ENCODE assay signal across 11 cellular contexts in genomic region chr20:58458342-58459057, GRCh38. TPM values are rescaled to one million over a fixed set of nuclear protein-coding genes. Genes with fewer than 3 reads are reported as not detected.
DNase-seq lines count a peak whose midpoint lies in the region; ATAC-seq, FAIRE-seq and TF ChIP-seq lines count a peak whose summit lies in the region.
"Had no signal": no experiment of that assay in that cellular context is flagged by ENCODE, and none has a peak within 500 bp of the region (broad histone marks: within the 10 kb centered on the region; RNA-seq: fewer than 3 reads in every experiment).

No MANE protein-coding gene starts in this region.

- CTCF ChIA-PET in activated CD8-positive, alpha-beta memory T cell treated with anti-CD3 and anti-CD28 coated beads, Interleukin-2, amount 10 ng/mL, durations not matched to agents 7 days and 5 days (lab: Charles Lee): interaction anchor here (1.2 kb wide), 1 partner anchor 23 kb away, joined by 3 read pairs; no protein-coding TSS in a partner anchor

- no peak overlapping the region for H3K4me3 Mint-ChIP-seq in astrocyte (ENCODE audit: unreplicated experiment)
- H3K4me3 Mint-ChIP-seq in activated CD8-positive, alpha-beta memory T cell treated with anti-CD3 and anti-CD28 coated beads, Interleukin-2, amount 10 ng/mL, durations not matched to agents 7 days and 5 days: no peak overlapping the region

- ATAC-seq in GM19438 (IDR thresholded peaks at IDR 0.05; ENCODE audit: low read depth, unreplicated experiment) (peak; percentile 94), HG03108 (IDR thresholded peaks at IDR 0.05; ENCODE audit: unreplicated experiment) (peak; percentile 97)
- no peak for ATAC-seq in activated CD8-positive, alpha-beta memory T cell treated with anti-CD3 and anti-CD28 coated beads, Interleukin-2, amount 10 ng/mL, durations not matched to agents 7 days and 5 days
- ATAC-seq: body of pancreas had no signal

- H3K4me1 ChIP-seq in astrocyte (ENCODE audit: insufficient read depth, low read length): peaks cover 28% of the 10 kb centered on the region
- H3K4me1 ChIP-seq: body of pancreas had no signal

- no peak overlapping the region for H3K9ac ChIP-seq in astrocyte (ENCODE audit: low read length)

- no peaks in the 10 kb centered on the region for H3K79me2 ChIP-seq in astrocyte (ENCODE audit: insufficient read depth, low read length)

- no peak overlapping the region for H3K4me2 ChIP-seq in astrocyte (ENCODE audit: low read length)

- H3K27ac ChIP-seq in astrocyte (ENCODE audit: low read depth, low read length): peak overlapping the region; percentile 60
- H3K27ac ChIP-seq: body of pancreas, thoracic aorta had no signal

- H4K20me1 ChIP-seq in astrocyte (ENCODE audit: insufficient read depth, low read length): no peaks in the 10 kb centered on the region

- H3K27me3 ChIP-seq in astrocyte (ENCODE audit: insufficient read depth, low read length): no peaks in the 10 kb centered on the region
- H3K27me3 ChIP-seq: body of pancreas had no signal

- no peaks in the 10 kb centered on the region for H3K27me3 Mint-ChIP-seq in astrocyte (ENCODE audit: low read depth, unreplicated experiment)
- no peaks in the 10 kb centered on the region for H3K27me3 Mint-ChIP-seq in activated CD8-positive, alpha-beta memory T cell treated with anti-CD3 and anti-CD28 coated beads, Interleukin-2, amount 10 ng/mL, durations not matched to agents 7 days and 5 days

- H3K4me3 ChIP-seq in astrocyte (ENCODE audit: insufficient read depth, low read depth, low read length): no peak overlapping the region
- H3K4me3 ChIP-seq: body of pancreas, thoracic aorta had no signal

- no peak overlapping the region for H2AFZ ChIP-seq in astrocyte (ENCODE audit: low read depth, low read length)

- H3K27ac Mint-ChIP-seq in astrocyte (ENCODE audit: unreplicated experiment): peak overlapping the region; percentile 20
- no peak overlapping the region for H3K27ac Mint-ChIP-seq in activated CD8-positive, alpha-beta memory T cell treated with anti-CD3 and anti-CD28 coated beads, Interleukin-2, amount 10 ng/mL, durations not matched to agents 7 days and 5 days

- DNase-seq in Daoy (ENCODE audit: low read depth) (peak; percentile 36), astrocyte (ENCODE audit: low read depth) (peak; percentile 42), RCC 7860 (ENCODE audit: low spot score) (no peak), NCI-H1694 treated with DMSO at 0.1 percent for 48 hours (lab: John Stamatoyannopoulos, UW) (no peak), C1 segment of cervical spinal cord (lab: John Stamatoyannopoulos, UW) (no peak)
- DNase-seq in activated CD8-positive, alpha-beta memory T cell treated with anti-CD3 and anti-CD28 coated beads, Interleukin-2, amount 10 ng/mL, durations not matched to agents 7 days and 5 days: no peak
- DNase-seq: body of pancreas, DMS53 had no signal

- FAIRE-seq in astrocyte (lab: Jason Lieb, UNC) (no peak), RCC 7860 (lab: Jason Lieb, UNC) (no peak)

- no peak for TF ChIP-seq CTCF in astrocyte (IDR thresholded peaks at IDR 0.05; ENCODE audit: insufficient read depth, low read depth, low read length)

- peaks cover 3% of the 10 kb centered on the region for H3K9me3 ChIP-seq in astrocyte (ENCODE audit: insufficient read depth, low read depth, low read length)
- H3K9me3 ChIP-seq: body of pancreas, thoracic aorta had no signal

- peaks cover 30% of the 10 kb centered on the region for H3K4me1 Mint-ChIP-seq in astrocyte (ENCODE audit: low read depth, unreplicated experiment)
- peaks cover 11% of the 10 kb centered on the region for H3K4me1 Mint-ChIP-seq in activated CD8-positive, alpha-beta memory T cell treated with anti-CD3 and anti-CD28 coated beads, Interleukin-2, amount 10 ng/mL, durations not matched to agents 7 days and 5 days

- peaks cover 8% of the 10 kb centered on the region for H3K9me3 Mint-ChIP-seq in astrocyte (ENCODE audit: unreplicated experiment)
- H3K9me3 Mint-ChIP-seq in activated CD8-positive, alpha-beta memory T cell treated with anti-CD3 and anti-CD28 coated beads, Interleukin-2, amount 10 ng/mL, durations not matched to agents 7 days and 5 days (ENCODE audit: low read depth): peaks cover 2% of the 10 kb centered on the region

- peaks cover 20% of the 10 kb centered on the region for H3K36me3 Mint-ChIP-seq in astrocyte (ENCODE audit: low read depth, unreplicated experiment)
- peaks cover 12% of the 10 kb centered on the region for H3K36me3 Mint-ChIP-seq in activated CD8-positive, alpha-beta memory T cell treated with anti-CD3 and anti-CD28 coated beads, Interleukin-2, amount 10 ng/mL, durations not matched to agents 7 days and 5 days

- no peaks in the 10 kb centered on the region for H3K36me3 ChIP-seq in astrocyte (ENCODE audit: insufficient read depth, low read length)
- H3K36me3 ChIP-seq: thoracic aorta had no signal

RNA-seq across cellular contexts. Expression of gene APCDD1L, which starts 56.7 kb away (rescaled TPM):
- total RNA-seq in Daoy (2014; rRNA removed; shearing (Covaris generic)): 2.8 and 3.2 TPM in 2 replicates
- 16.4 and 23.3 TPM in 2 replicates for total RNA-seq in astrocyte
- not detected for total RNA-seq in activated CD8-positive, alpha-beta memory T cell treated with anti-CD3 and anti-CD28 coated beads, Interleukin-2, amount 10 ng/mL, durations not matched to agents 7 days and 5 days

Comparison
In these comparisons a context has a peak if more than half of its experiments do, and no peak if none do; other contexts are left out.
1. DNase-seq: peak in Daoy (single experiment) and astrocyte (single experiment); none in activated CD8-positive, alpha-beta memory T cell treated with anti-CD3 and anti-CD28 coated beads, Interleukin-2, amount 10 ng/mL, durations not matched to agents 7 days and 5 days (single experiment), RCC 7860 (single experiment), NCI-H1694 treated with DMSO at 0.1 percent for 48 hours (single experiment) and C1 segment of cervical spinal cord (0 of 14).